ENCODE assay signal across 8 cellular contexts in the genomic region with DNA sequence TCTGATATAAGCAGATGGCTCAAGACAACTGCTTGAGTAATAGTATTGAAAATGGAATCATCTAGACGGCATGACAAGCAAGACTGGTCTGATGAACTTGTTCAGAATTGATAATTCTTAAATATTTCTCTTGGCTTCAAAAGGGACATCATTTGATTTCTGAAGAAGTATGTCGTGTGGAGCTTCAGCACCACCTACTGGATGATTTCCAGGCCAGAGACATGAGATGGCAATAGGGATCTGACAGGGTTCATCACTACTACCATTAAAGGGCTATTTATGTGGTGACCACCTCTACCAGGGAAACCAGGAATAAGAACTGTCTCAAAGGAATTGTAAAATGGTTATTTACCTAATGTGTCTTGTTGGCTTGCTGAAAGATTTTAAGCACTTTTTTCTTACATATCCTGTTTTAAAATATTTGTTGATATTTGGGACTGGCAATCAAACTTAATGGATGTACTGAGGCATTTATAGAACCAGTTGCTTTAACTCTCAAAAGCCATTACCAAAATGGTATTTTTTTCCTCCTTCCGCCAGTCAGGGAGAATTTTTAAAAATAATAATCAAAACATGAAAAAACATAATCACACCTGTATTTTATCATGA.
A peak's percentile ranks its signal among the peaks of the same experiment; 100 is the strongest.
DNase-seq lines count a peak whose midpoint lies in the region; ATAC-seq and TF ChIP-seq lines count a peak whose summit lies in the region.

No MANE protein-coding gene starts in this region.

- no peak overlapping the region for H3K27ac ChIP-seq in CD8-positive, alpha-beta T cell (ENCODE audit: low read depth, low read length)
- no peak overlapping the region for H3K27ac ChIP-seq in effector memory CD4-positive, alpha-beta T cell (ENCODE audit: insufficient read depth, low read length, poor library complexity, severe bottlenecking)
- no peak overlapping the region for H3K27ac ChIP-seq in mesendoderm (ENCODE audit: low read depth, low read length)

- H3K18ac ChIP-seq in mesendoderm (ENCODE audit: low read length): no peak overlapping the region

- CTCF ChIA-PET in CD8-positive, alpha-beta T cell (lab: Charles Lee): interaction anchor here (1.0 kb wide), 1 partner anchor 1855 kb away, joined by 3 read pairs; no protein-coding TSS in a partner anchor

- H2BK5ac ChIP-seq in mesendoderm (ENCODE audit: low read length): no peak overlapping the region

- peak; percentile 15 to 70 (median 50) for DNase-seq in CD8-positive, alpha-beta T cell
- DNase-seq in H7 (peak; percentile 31), NCI-H446 treated with DMSO at 0.1 percent for 48 hours (lab: John Stamatoyannopoulos, UW) (peak; percentile 25), mesendoderm (peak; percentile 76)
- peak; percentile 45 to 61 for DNase-seq in activated CD4-positive, alpha-beta T cell treated with anti-CD3 and anti-CD28 coated beads, Interleukin-2, amount 50 U/mL, for 48 hours
- peak; percentile 5 to 30 (median 24) for DNase-seq in effector memory CD4-positive, alpha-beta T cell
- DNase-seq in stimulated activated CD8-positive, alpha-beta memory T cell treated with anti-CD3 and anti-CD28 coated beads, Interleukin-7, amount 100 ng/mL, for 1 hour (ENCODE audit: low read depth in 2 of 2): peak; percentile 13 to 14

- peak; percentile 63 for TF ChIP-seq CTCF in CD8-positive, alpha-beta T cell (IDR thresholded peaks at IDR 0.05)

- H3K27me3 Mint-ChIP-seq in CD8-positive, alpha-beta T cell (ENCODE audit: low read depth): peaks cover 5% of the 10 kb centered on the region

- no peak overlapping the region for H3K9ac ChIP-seq in mesendoderm (ENCODE audit: low read length)

- no peak for ATAC-seq in CD8-positive, alpha-beta T cell
- no peak for ATAC-seq in GM18520 (IDR thresholded peaks at IDR 0.05; ENCODE audit: unreplicated experiment)

- H3K4me3 ChIP-seq in CD8-positive, alpha-beta T cell (ENCODE audit: low read depth, low read length): no peak overlapping the region
- no peak overlapping the region for H3K4me3 ChIP-seq in H7 (ENCODE audit: insufficient read depth, low read depth, low read length)
- H3K4me3 ChIP-seq in effector memory CD4-positive, alpha-beta T cell (ENCODE audit: insufficient read depth, low read depth, low read length, poor library complexity, severe bottlenecking): no peak overlapping the region
- H3K4me3 ChIP-seq in mesendoderm (ENCODE audit: low read length): no peak overlapping the region

- H2AK5ac ChIP-seq in mesendoderm (ENCODE audit: low read length): no peak overlapping the region

- H3K79me1 ChIP-seq in mesendoderm (ENCODE audit: low read length): no peaks in the 10 kb centered on the region

- no peak overlapping the region for H3K4ac ChIP-seq in mesendoderm (ENCODE audit: low read depth, low read length)

- no peaks in the 10 kb centered on the region for H3K36me3 Mint-ChIP-seq in CD8-positive, alpha-beta T cell

- H3K9me3 ChIP-seq in CD8-positive, alpha-beta T cell (ENCODE audit: low read length): no peaks in the 10 kb centered on the region
- H3K9me3 ChIP-seq in effector memory CD4-positive, alpha-beta T cell (ENCODE audit: control insufficient read depth, low read length): no peaks in the 10 kb centered on the region

- no peaks in the 10 kb centered on the region for H3K4me1 Mint-ChIP-seq in CD8-positive, alpha-beta T cell (ENCODE audit: low read depth)

- H3K9me3 Mint-ChIP-seq in CD8-positive, alpha-beta T cell: no peaks in the 10 kb centered on the region

- POLR2A ChIA-PET in CD8-positive, alpha-beta T cell (lab: Charles Lee): no interaction called here

- no peaks in the 10 kb centered on the region for H3K36me3 ChIP-seq in CD8-positive, alpha-beta T cell (ENCODE audit: insufficient read depth, low read length)
- H3K36me3 ChIP-seq in H7 (replicated peaks; ENCODE audit: control insufficient read depth, insufficient read depth, low read length): peaks cover 10% of the 10 kb centered on the region; the same call in 1 of the 2 replicates
- H3K36me3 ChIP-seq in effector memory CD4-positive, alpha-beta T cell (ENCODE audit: control insufficient read depth, insufficient read depth, low read length): no peaks in the 10 kb centered on the region
- H3K36me3 ChIP-seq in mesendoderm (ENCODE audit: control insufficient read depth, insufficient read depth, low read length): no peaks in the 10 kb centered on the region

- H2BK120ac ChIP-seq in mesendoderm (ENCODE audit: low read depth, low read length): no peak overlapping the region

- H3K79me2 ChIP-seq in mesendoderm (ENCODE audit: control insufficient read depth, insufficient read depth, low read length): no peaks in the 10 kb centered on the region

- H3K27me3 ChIP-seq in CD8-positive, alpha-beta T cell (ENCODE audit: insufficient read depth, low read length): no peaks in the 10 kb centered on the region
- H3K27me3 ChIP-seq in H7 (ENCODE audit: control insufficient read depth, insufficient read depth, low read length): no peaks in the 10 kb centered on the region
- no peaks in the 10 kb centered on the region for H3K27me3 ChIP-seq in effector memory CD4-positive, alpha-beta T cell (replicated peaks; ENCODE audit: control insufficient read depth, insufficient read depth, low read length, poor library complexity, severe bottlenecking)
- H3K27me3 ChIP-seq in mesendoderm (ENCODE audit: insufficient read depth, low read length, poor library complexity): no peaks in the 10 kb centered on the region

- WGBS in mesendoderm (ENCODE audit: extremely low coverage, insufficient coverage, low lambda C conversion rate): no CpG with 5 or more reads among the region's 3 CpGs

- no peak overlapping the region for H4K8ac ChIP-seq in mesendoderm (ENCODE audit: low read depth, low read length)

- no peak overlapping the region for H3K56ac ChIP-seq in mesendoderm (ENCODE audit: low read length)

- no peak overlapping the region for H3K4me3 Mint-ChIP-seq in CD8-positive, alpha-beta T cell

- no peak overlapping the region for H2BK15ac ChIP-seq in mesendoderm (replicated peaks; ENCODE audit: low read depth)

- H3K4me2 ChIP-seq in mesendoderm (ENCODE audit: low read length): no peak overlapping the region

- no peaks in the 10 kb centered on the region for H3K4me1 ChIP-seq in CD8-positive, alpha-beta T cell (ENCODE audit: insufficient read depth, low read length)
- no peaks in the 10 kb centered on the region for H3K4me1 ChIP-seq in effector memory CD4-positive, alpha-beta T cell (ENCODE audit: control insufficient read depth, insufficient read depth, low read length, poor library complexity, severe bottlenecking)
- H3K4me1 ChIP-seq in mesendoderm (ENCODE audit: control insufficient read depth, low read depth, low read length): no peaks in the 10 kb centered on the region

- intact Hi-C loops in CD8-positive, alpha-beta T cell (cut with DNase I, micrococcal nuclease): loop anchor here (2.0 to 10.0 kb wide), 5 partner anchors 104 to 1852 kb away; no protein-coding TSS in a partner anchor

- H3K27ac Mint-ChIP-seq in CD8-positive, alpha-beta T cell: no peak overlapping the region

- no peak overlapping the region for H3K23ac ChIP-seq in mesendoderm (ENCODE audit: low read length)

- no peak overlapping the region for H4K5ac ChIP-seq in mesendoderm (ENCODE audit: low read length)

Comparison
In these comparisons a context has a peak if more than half of its experiments do, and no peak if none do; other contexts are left out.
1. DNase-seq: peak in every context shown above with its lines; median percentile 76 in mesendoderm; 53 in activated CD4-positive, alpha-beta T cell treated with anti-CD3 and anti-CD28 coated beads, Interleukin-2, amount 50 U/mL, for 48 hours; 50 in CD8-positive, alpha-beta T cell; 31 in H7; 25 in NCI-H446 treated with DMSO at 0.1 percent for 48 hours; 24 in effector memory CD4-positive, alpha-beta T cell; 14 in stimulated activated CD8-positive, alpha-beta memory T cell treated with anti-CD3 and anti-CD28 coated beads, Interleukin-7, amount 100 ng/mL, for 1 hour.